In genomic region chr16:80265624-80266306, GRCh38 we compare ENCODE assay signal across 1 cellular context.
TF ChIP-seq lines count a peak whose summit lies in the region.

No MANE protein-coding gene starts in this region.

TF ChIP-seq in HepG2, 621 proteins besides CTCF, POLR2A, EP300 and RAD21 (continued from another document and continues in another):
- TF ChIP-seq, protein P1, sequence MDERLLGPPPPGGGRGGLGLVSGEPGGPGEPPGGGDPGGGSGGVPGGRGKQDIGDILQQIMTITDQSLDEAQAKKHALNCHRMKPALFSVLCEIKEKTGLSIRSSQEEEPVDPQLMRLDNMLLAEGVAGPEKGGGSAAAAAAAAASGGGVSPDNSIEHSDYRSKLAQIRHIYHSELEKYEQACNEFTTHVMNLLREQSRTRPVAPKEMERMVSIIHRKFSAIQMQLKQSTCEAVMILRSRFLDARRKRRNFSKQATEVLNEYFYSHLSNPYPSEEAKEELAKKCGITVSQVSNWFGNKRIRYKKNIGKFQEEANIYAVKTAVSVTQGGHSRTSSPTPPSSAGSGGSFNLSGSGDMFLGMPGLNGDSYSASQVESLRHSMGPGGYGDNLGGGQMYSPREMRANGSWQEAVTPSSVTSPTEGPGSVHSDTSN (CRISPR knock-in tag; IDR thresholded peaks at IDR 0.05) = peak; percentile 28; the same call in 1 of the 2 replicates
- TF ChIP-seq RFX3 (CRISPR knock-in tag; IDR thresholded peaks at IDR 0.05) = 0 out of 2 replicates have a peak, but pooled peaks have one; percentile 15
- no peak for TF ChIP-seq ZNF562 (CRISPR knock-in tag; IDR thresholded peaks at IDR 0.05; ENCODE audit: borderline replicate concordance)
- TF ChIP-seq ZKSCAN1 (IDR thresholded peaks at IDR 0.05; ENCODE audit: low read length) = no peak
- TF ChIP-seq, protein P2, sequence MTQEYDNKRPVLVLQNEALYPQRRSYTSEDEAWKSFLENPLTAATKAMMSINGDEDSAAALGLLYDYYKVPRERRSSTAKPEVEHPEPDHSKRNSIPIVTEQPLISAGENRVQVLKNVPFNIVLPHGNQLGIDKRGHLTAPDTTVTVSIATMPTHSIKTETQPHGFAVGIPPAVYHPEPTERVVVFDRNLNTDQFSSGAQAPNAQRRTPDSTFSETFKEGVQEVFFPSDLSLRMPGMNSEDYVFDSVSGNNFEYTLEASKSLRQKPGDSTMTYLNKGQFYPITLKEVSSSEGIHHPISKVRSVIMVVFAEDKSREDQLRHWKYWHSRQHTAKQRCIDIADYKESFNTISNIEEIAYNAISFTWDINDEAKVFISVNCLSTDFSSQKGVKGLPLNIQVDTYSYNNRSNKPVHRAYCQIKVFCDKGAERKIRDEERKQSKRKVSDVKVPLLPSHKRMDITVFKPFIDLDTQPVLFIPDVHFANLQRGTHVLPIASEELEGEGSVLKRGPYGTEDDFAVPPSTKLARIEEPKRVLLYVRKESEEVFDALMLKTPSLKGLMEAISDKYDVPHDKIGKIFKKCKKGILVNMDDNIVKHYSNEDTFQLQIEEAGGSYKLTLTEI (CRISPR knock-in tag; conservative IDR thresholded peaks at IDR 0.05) = no peak
- TF ChIP-seq ZNF549 (CRISPR knock-in tag; IDR thresholded peaks at IDR 0.05) = peak; percentile 86; the same call in 1 of the 2 replicates
- TF ChIP-seq SRSF4 (IDR thresholded peaks at IDR 0.05; ENCODE audit: low read depth, low read length, poor library complexity, severe bottlenecking) = no peak
- peak; percentile 91 for TF ChIP-seq FOXK1 (CRISPR knock-in tag; IDR thresholded peaks at IDR 0.05; ENCODE audit: borderline replicate concordance, low read depth)
- peak; percentile 46; the same call in 1 of the 2 replicates for TF ChIP-seq MXD4 (CRISPR knock-in tag; IDR thresholded peaks at IDR 0.05)
- 0 out of 2 replicates have a peak, but pooled peaks have one; percentile 39 for TF ChIP-seq TSC22D2 (CRISPR knock-in tag; IDR thresholded peaks at IDR 0.05; ENCODE audit: borderline replicate concordance)
- 0 out of 2 replicates have a peak, but pooled peaks have one; percentile 54 for TF ChIP-seq CBFB (CRISPR knock-in tag; IDR thresholded peaks at IDR 0.05)
- TF ChIP-seq DNMT3B (CRISPR knock-in tag; conservative IDR thresholded peaks at IDR 0.05) = peak; percentile 75; the same call in 1 of the 2 replicates
- TF ChIP-seq ATF1 (CRISPR knock-in tag; IDR thresholded peaks at IDR 0.05) = peak; percentile 87
- TF ChIP-seq ADNP (CRISPR knock-in tag; IDR thresholded peaks at IDR 0.05) = peak; percentile 67; the same call in 1 of the 2 replicates
- no peak for TF ChIP-seq POLR2G (IDR thresholded peaks at IDR 0.05; ENCODE audit: low read depth, low read length)
- TF ChIP-seq, protein P3, sequence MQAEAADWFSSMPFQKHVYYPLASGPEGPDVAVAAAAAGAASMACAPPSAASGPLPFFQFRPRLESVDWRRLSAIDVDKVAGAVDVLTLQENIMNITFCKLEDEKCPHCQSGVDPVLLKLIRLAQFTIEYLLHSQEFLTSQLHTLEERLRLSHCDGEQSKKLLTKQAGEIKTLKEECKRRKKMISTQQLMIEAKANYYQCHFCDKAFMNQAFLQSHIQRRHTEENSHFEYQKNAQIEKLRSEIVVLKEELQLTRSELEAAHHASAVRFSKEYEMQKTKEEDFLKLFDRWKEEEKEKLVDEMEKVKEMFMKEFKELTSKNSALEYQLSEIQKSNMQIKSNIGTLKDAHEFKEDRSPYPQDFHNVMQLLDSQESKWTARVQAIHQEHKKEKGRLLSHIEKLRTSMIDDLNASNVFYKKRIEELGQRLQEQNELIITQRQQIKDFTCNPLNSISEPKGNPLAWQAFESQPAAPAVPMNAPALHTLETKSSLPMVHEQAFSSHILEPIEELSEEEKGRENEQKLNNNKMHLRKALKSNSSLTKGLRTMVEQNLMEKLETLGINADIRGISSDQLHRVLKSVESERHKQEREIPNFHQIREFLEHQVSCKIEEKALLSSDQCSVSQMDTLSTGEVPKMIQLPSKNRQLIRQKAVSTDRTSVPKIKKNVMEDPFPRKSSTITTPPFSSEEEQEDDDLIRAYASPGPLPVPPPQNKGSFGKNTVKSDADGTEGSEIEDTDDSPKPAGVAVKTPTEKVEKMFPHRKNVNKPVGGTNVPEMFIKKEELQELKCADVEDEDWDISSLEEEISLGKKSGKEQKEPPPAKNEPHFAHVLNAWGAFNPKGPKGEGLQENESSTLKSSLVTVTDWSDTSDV (CRISPR knock-in tag; IDR thresholded peaks at IDR 0.05) = no peak
- TF ChIP-seq STAT6 (CRISPR knock-in tag; IDR thresholded peaks at IDR 0.05; ENCODE audit: borderline replicate concordance) = peak; percentile 93
- no peak for TF ChIP-seq MATR3 (CRISPR knock-in tag; IDR thresholded peaks at IDR 0.05)
- peak; percentile 95 for TF ChIP-seq PITX1 (CRISPR knock-in tag; IDR thresholded peaks at IDR 0.05)
- TF ChIP-seq, protein P4, sequence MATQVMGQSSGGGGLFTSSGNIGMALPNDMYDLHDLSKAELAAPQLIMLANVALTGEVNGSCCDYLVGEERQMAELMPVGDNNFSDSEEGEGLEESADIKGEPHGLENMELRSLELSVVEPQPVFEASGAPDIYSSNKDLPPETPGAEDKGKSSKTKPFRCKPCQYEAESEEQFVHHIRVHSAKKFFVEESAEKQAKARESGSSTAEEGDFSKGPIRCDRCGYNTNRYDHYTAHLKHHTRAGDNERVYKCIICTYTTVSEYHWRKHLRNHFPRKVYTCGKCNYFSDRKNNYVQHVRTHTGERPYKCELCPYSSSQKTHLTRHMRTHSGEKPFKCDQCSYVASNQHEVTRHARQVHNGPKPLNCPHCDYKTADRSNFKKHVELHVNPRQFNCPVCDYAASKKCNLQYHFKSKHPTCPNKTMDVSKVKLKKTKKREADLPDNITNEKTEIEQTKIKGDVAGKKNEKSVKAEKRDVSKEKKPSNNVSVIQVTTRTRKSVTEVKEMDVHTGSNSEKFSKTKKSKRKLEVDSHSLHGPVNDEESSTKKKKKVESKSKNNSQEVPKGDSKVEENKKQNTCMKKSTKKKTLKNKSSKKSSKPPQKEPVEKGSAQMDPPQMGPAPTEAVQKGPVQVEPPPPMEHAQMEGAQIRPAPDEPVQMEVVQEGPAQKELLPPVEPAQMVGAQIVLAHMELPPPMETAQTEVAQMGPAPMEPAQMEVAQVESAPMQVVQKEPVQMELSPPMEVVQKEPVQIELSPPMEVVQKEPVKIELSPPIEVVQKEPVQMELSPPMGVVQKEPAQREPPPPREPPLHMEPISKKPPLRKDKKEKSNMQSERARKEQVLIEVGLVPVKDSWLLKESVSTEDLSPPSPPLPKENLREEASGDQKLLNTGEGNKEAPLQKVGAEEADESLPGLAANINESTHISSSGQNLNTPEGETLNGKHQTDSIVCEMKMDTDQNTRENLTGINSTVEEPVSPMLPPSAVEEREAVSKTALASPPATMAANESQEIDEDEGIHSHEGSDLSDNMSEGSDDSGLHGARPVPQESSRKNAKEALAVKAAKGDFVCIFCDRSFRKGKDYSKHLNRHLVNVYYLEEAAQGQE (IDR thresholded peaks at IDR 0.05; ENCODE audit: borderline replicate concordance in 1 of 2, low read depth in 1 of 2, low read length in 2 of 2) = no peak
- peak; percentile 98 for TF ChIP-seq HDAC2 (CRISPR knock-in tag; IDR thresholded peaks at IDR 0.05)
- no peak for TF ChIP-seq ZNF678 (CRISPR knock-in tag; IDR thresholded peaks at IDR 0.05)
- TF ChIP-seq, protein P5, sequence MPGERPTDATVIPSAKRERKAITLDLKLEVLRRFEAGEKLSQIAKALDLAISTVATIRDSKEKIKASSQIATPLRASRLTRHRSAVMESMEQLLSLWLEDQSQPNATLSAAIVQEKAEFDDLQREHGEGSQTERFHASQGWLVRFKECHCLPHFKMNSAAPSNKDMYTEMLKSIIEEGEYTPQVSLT (CRISPR knock-in tag; IDR thresholded peaks at IDR 0.05; ENCODE audit: borderline replicate concordance, low read depth) = no peak
- peak; percentile 96 for TF ChIP-seq MEF2D (CRISPR knock-in tag; IDR thresholded peaks at IDR 0.05)
- TF ChIP-seq ZNF205 (CRISPR knock-in tag; IDR thresholded peaks at IDR 0.05) = peak; percentile 92
- TF ChIP-seq, protein P6, sequence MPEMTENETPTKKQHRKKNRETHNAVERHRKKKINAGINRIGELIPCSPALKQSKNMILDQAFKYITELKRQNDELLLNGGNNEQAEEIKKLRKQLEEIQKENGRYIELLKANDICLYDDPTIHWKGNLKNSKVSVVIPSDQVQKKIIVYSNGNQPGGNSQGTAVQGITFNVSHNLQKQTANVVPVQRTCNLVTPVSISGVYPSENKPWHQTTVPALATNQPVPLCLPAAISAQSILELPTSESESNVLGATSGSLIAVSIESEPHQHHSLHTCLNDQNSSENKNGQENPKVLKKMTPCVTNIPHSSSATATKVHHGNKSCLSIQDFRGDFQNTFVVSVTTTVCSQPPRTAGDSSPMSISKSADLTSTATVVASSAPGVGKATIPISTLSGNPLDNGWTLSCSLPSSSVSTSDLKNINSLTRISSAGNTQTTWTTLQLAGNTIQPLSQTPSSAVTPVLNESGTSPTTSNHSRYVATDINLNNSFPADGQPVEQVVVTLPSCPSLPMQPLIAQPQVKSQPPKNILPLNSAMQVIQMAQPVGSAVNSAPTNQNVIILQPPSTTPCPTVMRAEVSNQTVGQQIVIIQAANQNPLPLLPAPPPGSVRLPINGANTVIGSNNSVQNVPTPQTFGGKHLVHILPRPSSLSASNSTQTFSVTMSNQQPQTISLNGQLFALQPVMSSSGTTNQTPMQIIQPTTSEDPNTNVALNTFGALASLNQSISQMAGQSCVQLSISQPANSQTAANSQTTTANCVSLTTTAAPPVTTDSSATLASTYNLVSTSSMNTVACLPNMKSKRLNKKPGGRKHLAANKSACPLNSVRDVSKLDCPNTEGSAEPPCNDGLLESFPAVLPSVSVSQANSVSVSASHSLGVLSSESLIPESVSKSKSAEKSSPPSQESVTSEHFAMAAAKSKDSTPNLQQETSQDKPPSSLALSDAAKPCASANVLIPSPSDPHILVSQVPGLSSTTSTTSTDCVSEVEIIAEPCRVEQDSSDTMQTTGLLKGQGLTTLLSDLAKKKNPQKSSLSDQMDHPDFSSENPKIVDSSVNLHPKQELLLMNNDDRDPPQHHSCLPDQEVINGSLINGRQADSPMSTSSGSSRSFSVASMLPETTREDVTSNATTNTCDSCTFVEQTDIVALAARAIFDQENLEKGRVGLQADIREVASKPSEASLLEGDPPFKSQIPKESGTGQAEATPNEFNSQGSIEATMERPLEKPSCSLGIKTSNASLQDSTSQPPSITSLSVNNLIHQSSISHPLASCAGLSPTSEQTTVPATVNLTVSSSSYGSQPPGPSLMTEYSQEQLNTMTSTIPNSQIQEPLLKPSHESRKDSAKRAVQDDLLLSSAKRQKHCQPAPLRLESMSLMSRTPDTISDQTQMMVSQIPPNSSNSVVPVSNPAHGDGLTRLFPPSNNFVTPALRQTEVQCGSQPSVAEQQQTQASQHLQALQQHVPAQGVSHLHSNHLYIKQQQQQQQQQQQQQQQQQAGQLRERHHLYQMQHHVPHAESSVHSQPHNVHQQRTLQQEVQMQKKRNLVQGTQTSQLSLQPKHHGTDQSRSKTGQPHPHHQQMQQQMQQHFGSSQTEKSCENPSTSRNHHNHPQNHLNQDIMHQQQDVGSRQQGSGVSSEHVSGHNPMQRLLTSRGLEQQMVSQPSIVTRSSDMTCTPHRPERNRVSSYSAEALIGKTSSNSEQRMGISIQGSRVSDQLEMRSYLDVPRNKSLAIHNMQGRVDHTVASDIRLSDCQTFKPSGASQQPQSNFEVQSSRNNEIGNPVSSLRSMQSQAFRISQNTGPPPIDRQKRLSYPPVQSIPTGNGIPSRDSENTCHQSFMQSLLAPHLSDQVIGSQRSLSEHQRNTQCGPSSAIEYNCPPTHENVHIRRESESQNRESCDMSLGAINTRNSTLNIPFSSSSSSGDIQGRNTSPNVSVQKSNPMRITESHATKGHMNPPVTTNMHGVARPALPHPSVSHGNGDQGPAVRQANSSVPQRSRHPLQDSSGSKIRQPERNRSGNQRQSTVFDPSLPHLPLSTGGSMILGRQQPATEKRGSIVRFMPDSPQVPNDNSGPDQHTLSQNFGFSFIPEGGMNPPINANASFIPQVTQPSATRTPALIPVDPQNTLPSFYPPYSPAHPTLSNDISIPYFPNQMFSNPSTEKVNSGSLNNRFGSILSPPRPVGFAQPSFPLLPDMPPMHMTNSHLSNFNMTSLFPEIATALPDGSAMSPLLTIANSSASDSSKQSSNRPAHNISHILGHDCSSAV (CRISPR knock-in tag; IDR thresholded peaks at IDR 0.05; ENCODE audit: borderline replicate concordance) = 0 out of 2 replicates have a peak, but pooled peaks have one; percentile 25
- TF ChIP-seq CBX1 (IDR thresholded peaks at IDR 0.05; ENCODE audit: low read depth) = peak; percentile 31
- no peak for TF ChIP-seq MTF1 (CRISPR knock-in tag; IDR thresholded peaks at IDR 0.05)
- TF ChIP-seq ZNF251 (CRISPR knock-in tag; IDR thresholded peaks at IDR 0.05) = no peak
- TF ChIP-seq, protein P7, sequence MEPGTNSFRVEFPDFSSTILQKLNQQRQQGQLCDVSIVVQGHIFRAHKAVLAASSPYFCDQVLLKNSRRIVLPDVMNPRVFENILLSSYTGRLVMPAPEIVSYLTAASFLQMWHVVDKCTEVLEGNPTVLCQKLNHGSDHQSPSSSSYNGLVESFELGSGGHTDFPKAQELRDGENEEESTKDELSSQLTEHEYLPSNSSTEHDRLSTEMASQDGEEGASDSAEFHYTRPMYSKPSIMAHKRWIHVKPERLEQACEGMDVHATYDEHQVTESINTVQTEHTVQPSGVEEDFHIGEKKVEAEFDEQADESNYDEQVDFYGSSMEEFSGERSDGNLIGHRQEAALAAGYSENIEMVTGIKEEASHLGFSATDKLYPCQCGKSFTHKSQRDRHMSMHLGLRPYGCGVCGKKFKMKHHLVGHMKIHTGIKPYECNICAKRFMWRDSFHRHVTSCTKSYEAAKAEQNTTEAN (CRISPR knock-in tag; conservative IDR thresholded peaks at IDR 0.05) = peak; percentile 76
- TF ChIP-seq GLI4 (CRISPR knock-in tag; IDR thresholded peaks at IDR 0.05; ENCODE audit: borderline replicate concordance) = peak; percentile 36; the same call in 1 of the 2 replicates
- peak; percentile 71; the same call in 1 of the 2 replicates for TF ChIP-seq ZNF792 (CRISPR knock-in tag; IDR thresholded peaks at IDR 0.05)
